In genomic region chr6:108788416-108788815, GRCh38 we compare ENCODE assay signal across 20 cellular contexts.
"Had no signal": no experiment of that assay in that cellular context is flagged by ENCODE, and none has a peak within 500 bp of the region (broad histone marks: within the 10 kb centered on the region; RNA-seq: fewer than 3 reads in every experiment).

No MANE protein-coding gene starts in this region.

- FAIRE-seq: endothelial cell of umbilical vein, frontal cortex had no signal

- H3K36me3 ChIP-seq: colonic mucosa, esophagus muscularis mucosa, gastroesophageal sphincter, left lung, lower lobe of right lung had no signal

- H3K4me3 ChIP-seq: colonic mucosa, esophagus muscularis mucosa, gastroesophageal sphincter, heart left ventricle, hepatocyte, left lung, lower lobe of right lung, mucosa of descending colon had no signal

- H3K4me1 ChIP-seq: colonic mucosa, esophagus muscularis mucosa, foreskin keratinocyte, gastroesophageal sphincter, heart left ventricle, lower lobe of right lung had no signal

- H3K4me2 ChIP-seq: hepatocyte had no signal

- H2AFZ ChIP-seq: hepatocyte had no signal

- H3K27ac ChIP-seq: colonic mucosa, esophagus muscularis mucosa, foreskin keratinocyte, gastroesophageal sphincter, heart left ventricle, hepatocyte, left lung, lower lobe of right lung had no signal

- H3K79me2 ChIP-seq: hepatocyte had no signal

- DNase-seq: colonic mucosa; cortex of kidney; effector memory CD4-positive, alpha-beta T cell; foreskin keratinocyte; heart left ventricle; hypothalamus; immature natural killer cell; islet precursor cell; left cardiac atrium; left lung; left ventricle myocardium superior; lower lobe of right lung; mesenchymal stem cell; mucosa of descending colon; naive B cell had no signal

- ATAC-seq: foreskin keratinocyte, gastroesophageal sphincter, heart left ventricle, left cardiac atrium, left lung, left ventricle myocardium superior, lower lobe of right lung, mucosa of descending colon had no signal

- H3K9me3 ChIP-seq: colonic mucosa, gastroesophageal sphincter, left lung, lower lobe of right lung, mucosa of descending colon had no signal

- H3K27me3 ChIP-seq: colonic mucosa, esophagus muscularis mucosa, foreskin keratinocyte, gastroesophageal sphincter, heart left ventricle, hepatocyte, left lung had no signal
